In the genomic region with DNA sequence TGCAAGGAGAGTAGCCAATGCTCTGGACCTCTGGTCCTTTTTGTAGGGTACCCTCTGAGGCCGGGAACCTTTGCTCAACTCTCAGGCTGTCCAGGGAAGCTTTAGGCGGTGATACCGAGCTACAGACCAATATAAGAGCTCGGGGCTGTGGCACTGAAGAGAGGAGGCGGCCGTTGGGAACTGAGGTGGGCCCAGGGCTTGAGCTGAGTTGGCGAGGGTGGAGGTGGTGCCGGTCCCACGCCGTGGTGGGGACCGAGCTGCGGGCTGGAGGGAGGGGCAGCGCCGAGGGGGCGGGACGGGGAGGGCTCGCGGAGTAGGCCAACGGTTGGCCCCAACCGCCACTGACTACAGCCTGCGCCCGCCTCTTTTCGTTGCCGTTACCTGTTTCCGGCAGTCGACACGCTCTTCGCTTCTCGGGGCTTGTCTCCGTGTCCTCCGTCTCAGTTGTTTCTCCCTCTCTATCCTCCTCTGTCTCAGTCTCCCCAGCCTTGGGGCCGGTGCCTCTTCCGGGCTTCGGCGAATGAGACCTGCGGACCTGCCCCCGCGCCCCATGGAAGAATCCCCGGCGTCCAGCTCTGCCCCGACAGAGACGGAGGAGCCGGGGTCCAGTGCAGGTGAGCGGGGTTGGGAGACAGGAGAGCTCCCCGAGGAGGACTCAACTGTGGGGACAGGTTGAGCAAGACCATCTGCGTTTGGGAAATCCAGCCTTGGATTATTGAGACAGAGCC, we compare ENCODE assay signal across 1 cellular context.
TF ChIP-seq lines count a peak whose summit lies in the region.

A gene with protein sequence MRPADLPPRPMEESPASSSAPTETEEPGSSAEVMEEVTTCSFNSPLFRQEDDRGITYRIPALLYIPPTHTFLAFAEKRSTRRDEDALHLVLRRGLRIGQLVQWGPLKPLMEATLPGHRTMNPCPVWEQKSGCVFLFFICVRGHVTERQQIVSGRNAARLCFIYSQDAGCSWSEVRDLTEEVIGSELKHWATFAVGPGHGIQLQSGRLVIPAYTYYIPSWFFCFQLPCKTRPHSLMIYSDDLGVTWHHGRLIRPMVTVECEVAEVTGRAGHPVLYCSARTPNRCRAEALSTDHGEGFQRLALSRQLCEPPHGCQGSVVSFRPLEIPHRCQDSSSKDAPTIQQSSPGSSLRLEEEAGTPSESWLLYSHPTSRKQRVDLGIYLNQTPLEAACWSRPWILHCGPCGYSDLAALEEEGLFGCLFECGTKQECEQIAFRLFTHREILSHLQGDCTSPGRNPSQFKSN (plus strand): TSS at position 393 of the 728 bp plus-strand sequence. CDS start 128 bp downstream, at position 521.

TF ChIP-seq in IMR-90, 13 proteins besides CTCF, POLR2A, EP300 and RAD21 (continued from another document):
- TF ChIP-seq, protein P1, sequence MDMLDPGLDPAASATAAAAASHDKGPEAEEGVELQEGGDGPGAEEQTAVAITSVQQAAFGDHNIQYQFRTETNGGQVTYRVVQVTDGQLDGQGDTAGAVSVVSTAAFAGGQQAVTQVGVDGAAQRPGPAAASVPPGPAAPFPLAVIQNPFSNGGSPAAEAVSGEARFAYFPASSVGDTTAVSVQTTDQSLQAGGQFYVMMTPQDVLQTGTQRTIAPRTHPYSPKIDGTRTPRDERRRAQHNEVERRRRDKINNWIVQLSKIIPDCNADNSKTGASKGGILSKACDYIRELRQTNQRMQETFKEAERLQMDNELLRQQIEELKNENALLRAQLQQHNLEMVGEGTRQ (IDR thresholded peaks at IDR 0.05; ENCODE audit: low read depth, low read length), result no peak
- TF ChIP-seq CHD1 (IDR thresholded peaks at IDR 0.05; ENCODE audit: low read depth, low read length) (no peak), BHLHE40 (IDR thresholded peaks at IDR 0.05; ENCODE audit: low read depth, low read length) (no peak), CEBPB (IDR thresholded peaks at IDR 0.05; ENCODE audit: low read depth, low read length) (peak; percentile 34; the same call in 1 of the 2 replicates), FOS (IDR thresholded peaks at IDR 0.05; ENCODE audit: low read depth, low read length) (no peak), RCOR1 (IDR thresholded peaks at IDR 0.05; ENCODE audit: insufficient replicate concordance, low read length) (no peak), MXI1 (IDR thresholded peaks at IDR 0.05; ENCODE audit: borderline replicate concordance, low read depth, low read length) (0 out of 2 replicates have a peak, but pooled peaks have one; percentile 7)
